In the genomic region with DNA sequence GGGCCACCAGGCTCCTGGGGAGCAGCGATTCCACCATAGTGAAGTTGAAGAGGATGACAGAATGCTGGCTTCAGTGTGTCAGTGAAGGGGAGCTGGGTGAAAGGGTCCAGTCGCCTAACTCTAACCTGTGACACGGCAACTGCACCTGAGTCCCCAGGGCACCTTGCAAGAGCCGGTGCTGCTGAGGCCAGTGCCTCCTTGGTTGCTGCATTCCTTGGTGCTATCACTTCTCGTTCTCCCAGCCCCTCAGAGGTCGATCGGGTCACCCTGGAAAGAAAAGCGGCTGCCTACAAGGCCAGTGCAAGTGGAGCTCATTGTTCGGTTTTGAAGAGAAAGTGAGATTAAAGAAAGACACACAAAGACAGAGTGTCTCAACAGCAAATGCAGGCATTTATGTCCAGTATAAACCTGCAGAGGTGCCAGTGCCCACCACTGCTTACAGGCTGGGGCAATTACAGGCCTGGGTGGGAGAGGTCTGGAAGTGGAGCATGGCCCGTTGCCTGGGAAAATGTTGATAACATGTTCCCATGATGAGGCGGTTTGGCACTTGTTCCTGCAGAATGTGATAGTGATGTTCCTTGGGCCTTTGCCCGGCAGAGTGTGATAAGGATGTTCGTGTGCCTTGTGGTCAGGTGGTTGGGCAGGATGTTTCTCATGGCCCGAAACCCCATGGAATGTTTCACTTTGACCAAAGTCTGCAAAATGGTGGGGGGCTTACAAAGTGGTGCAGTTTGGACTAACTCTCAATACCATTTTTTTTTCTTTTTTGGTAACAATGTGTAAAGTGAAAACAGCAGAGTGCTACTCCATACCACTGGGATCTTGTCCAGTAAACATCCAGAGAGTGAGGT, we compare ENCODE assay signal across 1 cellular context.
TF ChIP-seq lines count a peak whose summit lies in the region.

No MANE protein-coding gene starts in this region.

TF ChIP-seq in K562, 482 proteins besides CTCF, POLR2A, EP300 and RAD21 (continues in another document):
- TF ChIP-seq SIN3A (IDR thresholded peaks at IDR 0.05; ENCODE audit: borderline replicate concordance in 2 of 2, control insufficient read depth in 1 of 2, low read depth in 2 of 2, low read length in 2 of 2) (no peak), ZNF431 (CRISPR knock-in tag; IDR thresholded peaks at IDR 0.05) (no peak), TAF9B (IDR thresholded peaks at IDR 0.05; ENCODE audit: partially characterized antibody) (peak; percentile 64), ERF (CRISPR knock-in tag; IDR thresholded peaks at IDR 0.05) (peak; percentile 66; the same call in 1 of the 2 replicates), ATF7 (IDR thresholded peaks at IDR 0.05) (peak; percentile 45; the same call in 1 of the 2 replicates), FIP1L1 (IDR thresholded peaks at IDR 0.05; ENCODE audit: low read depth, low read length, poor library complexity, severe bottlenecking) (no peak), ELF4 (CRISPR knock-in tag; IDR thresholded peaks at IDR 0.05) (peak; percentile 97), GABPB1 (CRISPR knock-in tag; IDR thresholded peaks at IDR 0.05) (no peak; the same call in 1 of the 2 replicates), MCM2 (IDR thresholded peaks at IDR 0.05; ENCODE audit: low read depth) (no peak), YBX1 (IDR thresholded peaks at IDR 0.05) (no peak), PCBP2 (IDR thresholded peaks at IDR 0.05; ENCODE audit: low read depth, low read length, poor library complexity, severe bottlenecking) (no peak), POLR2AphosphoS2 (IDR thresholded peaks at IDR 0.05; ENCODE audit: low read length) (no peak), MTA3 (IDR thresholded peaks at IDR 0.05; ENCODE audit: borderline replicate concordance) (peak; percentile 90), ZNF23 (CRISPR knock-in tag; IDR thresholded peaks at IDR 0.05) (no peak), FOS (IDR thresholded peaks at IDR 0.05; ENCODE audit: extremely low read depth, insufficient read length) (no peak), ZNF239 (CRISPR knock-in tag; IDR thresholded peaks at IDR 0.05) (peak; percentile 62), PHTF2 (CRISPR knock-in tag; IDR thresholded peaks at IDR 0.05) (no peak), HMBOX1 (IDR thresholded peaks at IDR 0.05) (no peak), TCF7 (IDR thresholded peaks at IDR 0.05; ENCODE audit: borderline replicate concordance) (no peak), ZNF717 (CRISPR knock-in tag; IDR thresholded peaks at IDR 0.05) (no peak), CCNT2 (IDR thresholded peaks at IDR 0.05; ENCODE audit: borderline replicate concordance, extremely low read depth, insufficient read length, low read depth, low read length) (peak; percentile 84), ATF1 (CRISPR knock-in tag; IDR thresholded peaks at IDR 0.05) (no peak), ATF1 (tag; IDR thresholded peaks at IDR 0.05) (peak; percentile 65), ZNF263 (CRISPR knock-in tag; IDR thresholded peaks at IDR 0.05; ENCODE audit: borderline replicate concordance) (no peak), HDAC3 (IDR thresholded peaks at IDR 0.05; ENCODE audit: borderline replicate concordance, partially characterized antibody) (peak; percentile 88), CAMTA2 (CRISPR knock-in tag; conservative IDR thresholded peaks at IDR 0.05) (0 out of 2 replicates have a peak, but pooled peaks have one; percentile 28), FOXM1 (IDR thresholded peaks at IDR 0.05; ENCODE audit: low read depth) (peak; percentile 82), FOXM1 (CRISPR knock-in tag; IDR thresholded peaks at IDR 0.05; ENCODE audit: low read depth) (no peak), SMAD2 (IDR thresholded peaks at IDR 0.05; ENCODE audit: low read depth, low read length) (no peak), ZNF507 (tag; conservative IDR thresholded peaks at IDR 0.05) (no peak), KLF13 (tag; IDR thresholded peaks at IDR 0.05; ENCODE audit: borderline replicate concordance, low read depth) (no peak), SPI1 (IDR thresholded peaks at IDR 0.05; ENCODE audit: borderline replicate concordance, low read depth, low read length) (no peak), RBM25 (IDR thresholded peaks at IDR 0.05; ENCODE audit: low read depth, low read length, severe bottlenecking) (no peak), FOXJ2 (tag; IDR thresholded peaks at IDR 0.05) (peak; percentile 97), POLR2G (IDR thresholded peaks at IDR 0.05; ENCODE audit: low read depth, low read length) (no peak), HDGF (IDR thresholded peaks at IDR 0.05) (no peak), ZNF212 (CRISPR knock-in tag; IDR thresholded peaks at IDR 0.05) (no peak), SMAD3 (CRISPR knock-in tag; conservative IDR thresholded peaks at IDR 0.05) (peak; percentile 86), LARP7 (IDR thresholded peaks at IDR 0.05) (no peak), ZNF766 (CRISPR knock-in tag; conservative IDR thresholded peaks at IDR 0.05) (peak; percentile 96), ATF4 (CRISPR knock-in tag; IDR thresholded peaks at IDR 0.05) (no peak), ZNF3 (CRISPR knock-in tag; IDR thresholded peaks at IDR 0.05) (no peak), DNMT1 (IDR thresholded peaks at IDR 0.05) (no peak), ZNF324 (CRISPR knock-in tag; IDR thresholded peaks at IDR 0.05) (peak; percentile 28; the same call in 1 of the 2 replicates), ZNF121 (CRISPR knock-in tag; conservative IDR thresholded peaks at IDR 0.05) (no peak), ETV5 (CRISPR knock-in tag; IDR thresholded peaks at IDR 0.05; ENCODE audit: low read depth) (peak; percentile 80)
- TF ChIP-seq, protein P1, sequence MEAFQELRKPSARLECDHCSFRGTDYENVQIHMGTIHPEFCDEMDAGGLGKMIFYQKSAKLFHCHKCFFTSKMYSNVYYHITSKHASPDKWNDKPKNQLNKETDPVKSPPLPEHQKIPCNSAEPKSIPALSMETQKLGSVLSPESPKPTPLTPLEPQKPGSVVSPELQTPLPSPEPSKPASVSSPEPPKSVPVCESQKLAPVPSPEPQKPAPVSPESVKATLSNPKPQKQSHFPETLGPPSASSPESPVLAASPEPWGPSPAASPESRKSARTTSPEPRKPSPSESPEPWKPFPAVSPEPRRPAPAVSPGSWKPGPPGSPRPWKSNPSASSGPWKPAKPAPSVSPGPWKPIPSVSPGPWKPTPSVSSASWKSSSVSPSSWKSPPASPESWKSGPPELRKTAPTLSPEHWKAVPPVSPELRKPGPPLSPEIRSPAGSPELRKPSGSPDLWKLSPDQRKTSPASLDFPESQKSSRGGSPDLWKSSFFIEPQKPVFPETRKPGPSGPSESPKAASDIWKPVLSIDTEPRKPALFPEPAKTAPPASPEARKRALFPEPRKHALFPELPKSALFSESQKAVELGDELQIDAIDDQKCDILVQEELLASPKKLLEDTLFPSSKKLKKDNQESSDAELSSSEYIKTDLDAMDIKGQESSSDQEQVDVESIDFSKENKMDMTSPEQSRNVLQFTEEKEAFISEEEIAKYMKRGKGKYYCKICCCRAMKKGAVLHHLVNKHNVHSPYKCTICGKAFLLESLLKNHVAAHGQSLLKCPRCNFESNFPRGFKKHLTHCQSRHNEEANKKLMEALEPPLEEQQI (IDR thresholded peaks at IDR 0.05), result peak; percentile 82; the same call in 1 of the 2 replicates
- TF ChIP-seq, protein P2, sequence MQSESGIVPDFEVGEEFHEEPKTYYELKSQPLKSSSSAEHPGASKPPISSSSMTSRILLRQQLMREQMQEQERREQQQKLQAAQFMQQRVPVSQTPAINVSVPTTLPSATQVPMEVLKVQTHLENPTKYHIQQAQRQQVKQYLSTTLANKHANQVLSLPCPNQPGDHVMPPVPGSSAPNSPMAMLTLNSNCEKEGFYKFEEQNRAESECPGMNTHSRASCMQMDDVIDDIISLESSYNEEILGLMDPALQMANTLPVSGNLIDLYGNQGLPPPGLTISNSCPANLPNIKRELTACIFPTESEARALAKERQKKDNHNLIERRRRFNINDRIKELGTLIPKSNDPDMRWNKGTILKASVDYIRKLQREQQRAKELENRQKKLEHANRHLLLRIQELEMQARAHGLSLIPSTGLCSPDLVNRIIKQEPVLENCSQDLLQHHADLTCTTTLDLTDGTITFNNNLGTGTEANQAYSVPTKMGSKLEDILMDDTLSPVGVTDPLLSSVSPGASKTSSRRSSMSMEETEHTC (IDR thresholded peaks at IDR 0.05), result peak; percentile 97
- TF ChIP-seq, protein P3, sequence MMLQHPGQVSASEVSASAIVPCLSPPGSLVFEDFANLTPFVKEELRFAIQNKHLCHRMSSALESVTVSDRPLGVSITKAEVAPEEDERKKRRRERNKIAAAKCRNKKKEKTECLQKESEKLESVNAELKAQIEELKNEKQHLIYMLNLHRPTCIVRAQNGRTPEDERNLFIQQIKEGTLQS (IDR thresholded peaks at IDR 0.05), result peak; percentile 38; the same call in 1 of the 2 replicates
- TF ChIP-seq, protein P3 (CRISPR knock-in tag; conservative IDR thresholded peaks at IDR 0.05), result no peak
- TF ChIP-seq, protein P4, sequence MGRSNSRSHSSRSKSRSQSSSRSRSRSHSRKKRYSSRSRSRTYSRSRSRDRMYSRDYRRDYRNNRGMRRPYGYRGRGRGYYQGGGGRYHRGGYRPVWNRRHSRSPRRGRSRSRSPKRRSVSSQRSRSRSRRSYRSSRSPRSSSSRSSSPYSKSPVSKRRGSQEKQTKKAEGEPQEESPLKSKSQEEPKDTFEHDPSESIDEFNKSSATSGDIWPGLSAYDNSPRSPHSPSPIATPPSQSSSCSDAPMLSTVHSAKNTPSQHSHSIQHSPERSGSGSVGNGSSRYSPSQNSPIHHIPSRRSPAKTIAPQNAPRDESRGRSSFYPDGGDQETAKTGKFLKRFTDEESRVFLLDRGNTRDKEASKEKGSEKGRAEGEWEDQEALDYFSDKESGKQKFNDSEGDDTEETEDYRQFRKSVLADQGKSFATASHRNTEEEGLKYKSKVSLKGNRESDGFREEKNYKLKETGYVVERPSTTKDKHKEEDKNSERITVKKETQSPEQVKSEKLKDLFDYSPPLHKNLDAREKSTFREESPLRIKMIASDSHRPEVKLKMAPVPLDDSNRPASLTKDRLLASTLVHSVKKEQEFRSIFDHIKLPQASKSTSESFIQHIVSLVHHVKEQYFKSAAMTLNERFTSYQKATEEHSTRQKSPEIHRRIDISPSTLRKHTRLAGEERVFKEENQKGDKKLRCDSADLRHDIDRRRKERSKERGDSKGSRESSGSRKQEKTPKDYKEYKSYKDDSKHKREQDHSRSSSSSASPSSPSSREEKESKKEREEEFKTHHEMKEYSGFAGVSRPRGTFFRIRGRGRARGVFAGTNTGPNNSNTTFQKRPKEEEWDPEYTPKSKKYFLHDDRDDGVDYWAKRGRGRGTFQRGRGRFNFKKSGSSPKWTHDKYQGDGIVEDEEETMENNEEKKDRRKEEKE (IDR thresholded peaks at IDR 0.05; ENCODE audit: borderline replicate concordance in 1 of 2, control insufficient read depth in 1 of 2, low read depth in 2 of 2, low read length in 1 of 2), result 0 out of 4 replicates have a peak, but pooled peaks of 1 of the 2 experiments have one; percentile 22
- TF ChIP-seq, protein P5, sequence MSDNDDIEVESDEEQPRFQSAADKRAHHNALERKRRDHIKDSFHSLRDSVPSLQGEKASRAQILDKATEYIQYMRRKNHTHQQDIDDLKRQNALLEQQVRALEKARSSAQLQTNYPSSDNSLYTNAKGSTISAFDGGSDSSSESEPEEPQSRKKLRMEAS (CRISPR knock-in tag; IDR thresholded peaks at IDR 0.05), result peak; percentile 82
- TF ChIP-seq, protein P6, sequence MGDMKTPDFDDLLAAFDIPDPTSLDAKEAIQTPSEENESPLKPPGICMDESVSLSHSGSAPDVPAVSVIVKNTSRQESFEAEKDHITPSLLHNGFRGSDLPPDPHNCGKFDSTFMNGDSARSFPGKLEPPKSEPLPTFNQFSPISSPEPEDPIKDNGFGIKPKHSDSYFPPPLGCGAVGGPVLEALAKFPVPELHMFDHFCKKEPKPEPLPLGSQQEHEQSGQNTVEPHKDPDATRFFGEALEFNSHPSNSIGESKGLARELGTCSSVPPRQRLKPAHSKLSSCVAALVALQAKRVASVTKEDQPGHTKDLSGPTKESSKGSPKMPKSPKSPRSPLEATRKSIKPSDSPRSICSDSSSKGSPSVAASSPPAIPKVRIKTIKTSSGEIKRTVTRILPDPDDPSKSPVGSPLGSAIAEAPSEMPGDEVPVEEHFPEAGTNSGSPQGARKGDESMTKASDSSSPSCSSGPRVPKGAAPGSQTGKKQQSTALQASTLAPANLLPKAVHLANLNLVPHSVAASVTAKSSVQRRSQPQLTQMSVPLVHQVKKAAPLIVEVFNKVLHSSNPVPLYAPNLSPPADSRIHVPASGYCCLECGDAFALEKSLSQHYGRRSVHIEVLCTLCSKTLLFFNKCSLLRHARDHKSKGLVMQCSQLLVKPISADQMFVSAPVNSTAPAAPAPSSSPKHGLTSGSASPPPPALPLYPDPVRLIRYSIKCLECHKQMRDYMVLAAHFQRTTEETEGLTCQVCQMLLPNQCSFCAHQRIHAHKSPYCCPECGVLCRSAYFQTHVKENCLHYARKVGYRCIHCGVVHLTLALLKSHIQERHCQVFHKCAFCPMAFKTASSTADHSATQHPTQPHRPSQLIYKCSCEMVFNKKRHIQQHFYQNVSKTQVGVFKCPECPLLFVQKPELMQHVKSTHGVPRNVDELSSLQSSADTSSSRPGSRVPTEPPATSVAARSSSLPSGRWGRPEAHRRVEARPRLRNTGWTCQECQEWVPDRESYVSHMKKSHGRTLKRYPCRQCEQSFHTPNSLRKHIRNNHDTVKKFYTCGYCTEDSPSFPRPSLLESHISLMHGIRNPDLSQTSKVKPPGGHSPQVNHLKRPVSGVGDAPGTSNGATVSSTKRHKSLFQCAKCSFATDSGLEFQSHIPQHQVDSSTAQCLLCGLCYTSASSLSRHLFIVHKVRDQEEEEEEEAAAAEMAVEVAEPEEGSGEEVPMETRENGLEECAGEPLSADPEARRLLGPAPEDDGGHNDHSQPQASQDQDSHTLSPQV (IDR thresholded peaks at IDR 0.05), result peak; percentile 96
